In the genomic region with DNA sequence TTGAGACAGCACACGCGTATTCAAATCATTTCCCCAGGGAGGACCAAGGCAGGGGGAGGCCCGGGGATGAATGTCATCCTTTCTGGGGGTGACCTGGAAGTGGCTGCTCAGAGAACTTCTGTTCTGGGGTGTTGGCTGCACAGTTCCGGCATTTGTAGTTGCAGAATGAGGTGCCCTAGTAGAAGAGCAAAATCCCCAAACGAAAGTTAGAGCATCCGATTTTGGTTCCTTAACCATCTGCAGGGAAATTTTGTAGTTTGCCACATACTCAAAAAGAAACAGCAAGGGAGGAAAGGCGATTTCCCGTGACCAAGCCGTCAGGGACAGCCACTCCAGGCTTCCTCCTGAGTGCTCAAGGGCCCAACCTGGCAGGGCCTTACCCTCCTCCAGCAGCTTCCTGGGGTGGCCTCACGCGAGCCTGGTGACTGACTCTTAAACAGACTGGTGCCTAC, we compare ENCODE assay signal across 11 cellular contexts. TPM values are rescaled to one million over a fixed set of nuclear protein-coding genes. Genes with fewer than 3 reads are reported as not detected.
DNase-seq lines count a peak whose midpoint lies in the region; ATAC-seq, FAIRE-seq and TF ChIP-seq lines count a peak whose summit lies in the region.
"Had no signal": no experiment of that assay in that cellular context is flagged by ENCODE, and none has a peak within 500 bp of the region (broad histone marks: within the 10 kb centered on the region; RNA-seq: fewer than 3 reads in every experiment).

No MANE protein-coding gene starts in this region.

- no peaks in the 10 kb centered on the region for H3K36me3 ChIP-seq in lower lobe of right lung

- peak; percentile 13 for ATAC-seq in GM19468 (IDR thresholded peaks at IDR 0.05; ENCODE audit: extremely low read depth, unreplicated experiment)
- peak; percentile 55 for ATAC-seq in HG02973 (IDR thresholded peaks at IDR 0.05; ENCODE audit: unreplicated experiment)
- peak; percentile 24 to 46 for ATAC-seq in lower lobe of right lung
- ATAC-seq: SK-N-SH treated with all-trans-retinoic acid at 6 μM for 48 hours had no signal

- no peaks in the 10 kb centered on the region for H3K4me1 ChIP-seq in lower lobe of right lung

- peaks cover 5% of the 10 kb centered on the region for H3K27me3 ChIP-seq in lower lobe of right lung (ENCODE audit: low read depth)

- H3K27ac ChIP-seq in lower lobe of right lung = no peak overlapping the region

- H3K9me3 ChIP-seq in lower lobe of right lung = no peaks in the 10 kb centered on the region

- no peak overlapping the region for H3K4me3 ChIP-seq in lower lobe of right lung

- TF ChIP-seq CTCF in lower lobe of right lung (IDR thresholded peaks at IDR 0.05) = no peak

- DNase-seq in GM18507 (ENCODE audit: extremely low spot score, insufficient read length, low read depth) (peak; percentile 51), lower lobe of right lung (no peak), NCI-H82 treated with DMSO at 0.1 percent for 48 hours (lab: John Stamatoyannopoulos, UW; ENCODE audit: unreplicated experiment) (no peak), NCI-H2029 treated with DMSO at 0.1 percent for 48 hours (lab: John Stamatoyannopoulos, UW) (no peak), HUDEP-2 (lab: John Stamatoyannopoulos, UW; ENCODE audit: unreplicated experiment in 76 of 76) (no peak)
- no peak for DNase-seq in activated CD8-positive, alpha-beta memory T cell treated with anti-CD3 and anti-CD28 coated beads, Interleukin-2, amount 50 U/mL, for 4 hours
- DNase-seq: GOT3, KBM-7 had no signal

- FAIRE-seq in GM18507 (lab: Jason Lieb, UNC) = peak; percentile 95

- intact Hi-C loops in lower lobe of right lung (cut with DNase I) = no loop called here

RNA-seq across cellular contexts. Expression of a gene that starts 13.0 kb away (rescaled TPM):
- 19.7 TPM for total RNA-seq in lower lobe of right lung
